ENCODE assay signal across 25 cellular contexts in the genomic region with DNA sequence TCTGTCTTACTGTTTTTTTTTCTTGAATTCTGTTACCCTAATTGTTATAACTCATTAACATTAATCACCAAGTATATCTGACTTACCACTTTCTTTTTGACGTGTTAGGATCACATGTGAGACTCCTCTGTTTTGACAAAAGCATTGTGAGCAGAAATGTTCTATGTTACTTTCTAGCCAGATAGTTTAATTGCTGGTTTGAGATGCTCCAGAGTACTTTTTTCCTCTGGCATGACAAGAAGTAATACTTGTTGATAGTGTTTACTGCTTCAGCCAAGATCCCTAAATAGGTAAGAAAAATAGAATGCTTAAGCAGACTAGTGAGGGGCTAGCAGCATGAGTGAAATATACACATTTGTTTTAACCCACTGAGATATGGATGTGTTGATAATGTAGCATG.
A peak's percentile ranks its signal among the peaks of the same experiment; 100 is the strongest.
DNase-seq lines count a peak whose midpoint lies in the region; ATAC-seq, FAIRE-seq and TF ChIP-seq lines count a peak whose summit lies in the region.
"Had no signal": no experiment of that assay in that cellular context is flagged by ENCODE, and none has a peak within 500 bp of the region (broad histone marks: within the 10 kb centered on the region; RNA-seq: fewer than 3 reads in every experiment).

No MANE protein-coding gene starts in this region.

- H3K27me3 Mint-ChIP-seq in MCF 10A (ENCODE audit: insufficient read depth, unreplicated experiment), result peaks cover 13% of the 10 kb centered on the region
- H3K27me3 Mint-ChIP-seq: CD4-positive, alpha-beta T cell; CD8-positive, alpha-beta memory T cell had no signal

- SMC1A ChIA-PET in GM12878 (lab: Charles Lee; ENCODE audit: uncharacterized antibody, unreplicated experiment), result interaction anchor here (0.7 to 1.1 kb wide), 2 partner anchors 13 to 108 kb away, joined by 3 to 5 read pairs; no protein-coding TSS in a partner anchor

- no peaks in the 10 kb centered on the region for H3F3A ChIP-seq in smooth muscle cell (ENCODE audit: low read depth)

- H2AFZ ChIP-seq in GM12878 (ENCODE audit: control insufficient read depth, low read depth, low read length), result no peak overlapping the region
- H2AFZ ChIP-seq in smooth muscle cell (ENCODE audit: low read depth), result peak overlapping the region; percentile 38

- RAD21 ChIA-PET in GM12878 (lab: Charles Lee; ENCODE audit: unreplicated experiment), result no interaction called here

- CTCF ChIA-PET in GM12878 (lab: Yijun Ruan, JAX) (no interaction called here), MCF 10A (lab: Yijun Ruan, JAX) (no interaction called here)

- no peaks in the 10 kb centered on the region for H3K9me3 ChIP-seq in GM12878 (replicated peaks; ENCODE audit: control insufficient read depth, insufficient read depth, low read length)
- no peaks in the 10 kb centered on the region for H3K9me3 ChIP-seq in pancreas
- H3K9me3 ChIP-seq in smooth muscle cell (replicated peaks; ENCODE audit: low read depth), result no peaks in the 10 kb centered on the region
- H3K9me3 ChIP-seq: A549 had no signal

- WGBS in GM12878 (ENCODE audit: insufficient coverage, insufficient replicate concordance, low lambda C conversion rate, missing lambda C conversion rate), result 6% methylated on average over 1 of the region's 1 CpG
- WGBS in pancreas, 2 donors, result 68 to 74% methylated on average over 1 of the region's 1 CpG
- 34% methylated on average over 1 of the region's 1 CpG for WGBS in smooth muscle cell (ENCODE audit: low lambda C conversion rate)

- no peak for TF ChIP-seq POLR2A in GM12878 (IDR thresholded peaks at IDR 0.05; ENCODE audit: low read depth, low read length)

- ATAC-seq in GM12878 (no peak), pancreas (no peak), GM19324 (IDR thresholded peaks at IDR 0.05; ENCODE audit: low FRiP score, unreplicated experiment) (no peak)
- ATAC-seq: A549 had no signal

- H3K36me3 ChIP-seq in GM12878 (ENCODE audit: control insufficient read depth in 2 of 2, insufficient read depth in 2 of 2, low read length in 1 of 2), result no peaks in the 10 kb centered on the region
- no peaks in the 10 kb centered on the region for H3K36me3 ChIP-seq in pancreas
- no peaks in the 10 kb centered on the region for H3K36me3 ChIP-seq in smooth muscle cell (ENCODE audit: low read depth)
- H3K36me3 ChIP-seq: BE2C; BLaER1 treated with 17β-estradiol and CSF1 and Interleukin-3, amounts not matched to agents 10 nM and 100 nM; HAP-1 had no signal

- H3K4me3 Mint-ChIP-seq in MCF 10A (ENCODE audit: unreplicated experiment), result no peak overlapping the region
- H3K4me3 Mint-ChIP-seq: CD14-positive monocyte; CD4-positive, alpha-beta T cell; CD8-positive, alpha-beta memory T cell; HFFc6 had no signal

- no peak for TF ChIP-seq RAD21 in GM12878 (IDR thresholded peaks at IDR 0.05; ENCODE audit: insufficient read depth, low read depth, low read length)

- no peak overlapping the region for H3K27ac ChIP-seq in GM12878 (ENCODE audit: control insufficient read depth, insufficient read depth)
- no peak overlapping the region for H3K27ac ChIP-seq in pancreas
- no peak overlapping the region for H3K27ac ChIP-seq in smooth muscle cell (ENCODE audit: low read depth)
- H3K27ac ChIP-seq: A549; BLaER1 treated with 17β-estradiol and CSF1 and Interleukin-3, amounts not matched to agents 10 nM and 100 nM had no signal

- no peaks in the 10 kb centered on the region for H3K27me3 ChIP-seq in GM12878 (replicated peaks in 1 of 2; ENCODE audit: control insufficient read depth in 2 of 2, insufficient read depth in 2 of 2, low read length in 1 of 2)
- H3K27me3 ChIP-seq in pancreas, result no peaks in the 10 kb centered on the region
- H3K27me3 ChIP-seq in smooth muscle cell (ENCODE audit: low read depth), result no peaks in the 10 kb centered on the region
- H3K27me3 ChIP-seq: BE2C; BLaER1 treated with 17β-estradiol and CSF1 and Interleukin-3, amounts not matched to agents 10 nM and 100 nM had no signal

- BruUV-seq in GM12878 (replicated peaks; lab: Mats Ljungman, UMichigan) (no TSS peak), MCF 10A (replicated peaks; lab: Mats Ljungman, UMichigan) (no TSS peak)

- DNase-seq in D721Med (ENCODE audit: insufficient read length, low spot score), result no peak
- DNase-seq in GM12878 (ENCODE audit: low read depth, low spot score), result no peak
- no peak for DNase-seq in pancreas
- no peak for DNase-seq in smooth muscle cell (lab: John Stamatoyannopoulos, UW; ENCODE audit: unreplicated experiment)
- no peak for DNase-seq in NCI-H446 treated with DMSO at 0.1 percent for 48 hours (lab: John Stamatoyannopoulos, UW)
- no peak for DNase-seq in MCF 10A (ENCODE audit: unreplicated experiment)
- DNase-seq: 8988T; ACHN; AML-193; BE2C; CD4-positive, alpha-beta T cell; CD8-positive, alpha-beta memory T cell; DMS53; DMS79 treated with DMSO at 0.1 percent for 48 hours; GF-D8; GOT3; HFFc6 had no signal

- H3K27ac Mint-ChIP-seq in MCF 10A (ENCODE audit: low read depth, unreplicated experiment), result no peak overlapping the region
- H3K27ac Mint-ChIP-seq: CD14-positive monocyte; CD4-positive, alpha-beta T cell; HFFc6 had no signal

- in situ Hi-C loops in GM12878 (cut with MboI), result no loop called here

- H3K36me3 Mint-ChIP-seq in MCF 10A (ENCODE audit: insufficient read depth, unreplicated experiment), result no peaks in the 10 kb centered on the region
- H3K36me3 Mint-ChIP-seq: CD14-positive monocyte; CD8-positive, alpha-beta memory T cell had no signal

- intact Hi-C loops in GM12878 (cut with micrococcal nuclease; ENCODE audit: unreplicated experiment) (no loop called here), pancreas (cut with DNase I) (no loop called here), MCF 10A (cut with micrococcal nuclease) (no loop called here)

- POLR2A ChIA-PET in GM12878 (lab: Charles Lee), result no interaction called here
- POLR2A ChIA-PET in MCF 10A (lab: Yijun Ruan, JAX), result no interaction called here

- FAIRE-seq in D721Med (lab: Jason Lieb, UNC) (peak; percentile 25), GM12878 (lab: Jason Lieb, UNC) (no peak), pancreas (lab: Jason Lieb, UNC) (peak; percentile 37)
- FAIRE-seq: A549, GM12892, GM19239, H54 had no signal

- H3K4me3 ChIP-seq in GM12878, result no peak overlapping the region
- no peak overlapping the region for H3K4me3 ChIP-seq in pancreas
- H3K4me3 ChIP-seq in smooth muscle cell, result no peak overlapping the region
- H3K4me3 ChIP-seq: A549; BLaER1 treated with 17β-estradiol and CSF1 and Interleukin-3, amounts not matched to agents 10 nM and 100 nM; HAP-1 had no signal

- H3K4me2 ChIP-seq in GM12878 (ENCODE audit: control insufficient read depth, insufficient read depth), result no peak overlapping the region
- no peak overlapping the region for H3K4me2 ChIP-seq in smooth muscle cell
- H3K4me2 ChIP-seq: A549; BLaER1 treated with 17β-estradiol and CSF1 and Interleukin-3, amounts not matched to agents 10 nM and 100 nM had no signal

- H3K9ac ChIP-seq in GM12878 (ENCODE audit: control insufficient read depth, insufficient read depth, low read length) (no peak overlapping the region), smooth muscle cell (ENCODE audit: low read depth) (no peak overlapping the region)
- H3K9ac ChIP-seq: BLaER1 treated with 17β-estradiol and CSF1 and Interleukin-3, amounts not matched to agents 10 nM and 100 nM had no signal

- H3K79me2 ChIP-seq in GM12878 (ENCODE audit: control insufficient read depth, insufficient read depth, low read length), result no peaks in the 10 kb centered on the region
- no peaks in the 10 kb centered on the region for H3K79me2 ChIP-seq in smooth muscle cell (ENCODE audit: low read depth)

- H4K20me1 ChIP-seq in GM12878 (ENCODE audit: control insufficient read depth, insufficient read depth) (no peaks in the 10 kb centered on the region), smooth muscle cell (ENCODE audit: low read depth) (no peaks in the 10 kb centered on the region)
- H4K20me1 ChIP-seq: BLaER1 treated with 17β-estradiol and CSF1 and Interleukin-3, amounts not matched to agents 10 nM and 100 nM had no signal

- H3K4me1 Mint-ChIP-seq in MCF 10A (ENCODE audit: insufficient read depth, unreplicated experiment), result no peaks in the 10 kb centered on the region
- H3K4me1 Mint-ChIP-seq: CD14-positive monocyte; CD8-positive, alpha-beta memory T cell had no signal

- H3K4me1 ChIP-seq in GM12878 (ENCODE audit: control insufficient read depth, insufficient read depth, low read length), result no peaks in the 10 kb centered on the region
- H3K4me1 ChIP-seq in pancreas, result no peaks in the 10 kb centered on the region
- H3K4me1 ChIP-seq in smooth muscle cell (ENCODE audit: low read depth), result no peaks in the 10 kb centered on the region
- H3K4me1 ChIP-seq: A549; BE2C; BLaER1 treated with 17β-estradiol and CSF1 and Interleukin-3, amounts not matched to agents 10 nM and 100 nM; HAP-1 had no signal

- no peak for TF ChIP-seq CTCF in D721Med (IDR thresholded peaks at IDR 0.05; ENCODE audit: insufficient read depth, missing control alignments)
- no peak for TF ChIP-seq CTCF in GM12878 (IDR thresholded peaks at IDR 0.05 in 2 of 3, conservative IDR thresholded peaks at IDR 0.05 in 1 of 3; ENCODE audit: control insufficient read depth in 2 of 3, extremely low read depth in 1 of 3, insufficient read depth in 1 of 3, low read depth in 3 of 3, low read length in 3 of 3)
- TF ChIP-seq CTCF in pancreas (IDR thresholded peaks at IDR 0.05), result no peak
- no peak for TF ChIP-seq CTCF in smooth muscle cell (IDR thresholded peaks at IDR 0.05; ENCODE audit: borderline replicate concordance, insufficient read depth, poor library complexity, severe bottlenecking)
- TF ChIP-seq CTCF in MCF 10A (IDR thresholded peaks at IDR 0.05; ENCODE audit: unreplicated experiment), result no peak

- H3K9me3 Mint-ChIP-seq in MCF 10A (ENCODE audit: unreplicated experiment), result peaks cover 8% of the 10 kb centered on the region

- no peak for TF ChIP-seq EP300 in GM12878 (IDR thresholded peaks at IDR 0.05; ENCODE audit: borderline replicate concordance in 1 of 2, control insufficient read depth in 1 of 2, low read depth in 2 of 2, low read length in 2 of 2)

TF ChIP-seq in GM12878, 131 proteins besides CTCF, POLR2A, EP300 and RAD21:
- TF ChIP-seq MTA2 (IDR thresholded peaks at IDR 0.05; ENCODE audit: low read depth) (peak; percentile 51), SREBF1 (IDR thresholded peaks at IDR 0.05; ENCODE audit: low read length) (no peak)
